9 cellular contexts compared by ENCODE assay signal in the genomic region with DNA sequence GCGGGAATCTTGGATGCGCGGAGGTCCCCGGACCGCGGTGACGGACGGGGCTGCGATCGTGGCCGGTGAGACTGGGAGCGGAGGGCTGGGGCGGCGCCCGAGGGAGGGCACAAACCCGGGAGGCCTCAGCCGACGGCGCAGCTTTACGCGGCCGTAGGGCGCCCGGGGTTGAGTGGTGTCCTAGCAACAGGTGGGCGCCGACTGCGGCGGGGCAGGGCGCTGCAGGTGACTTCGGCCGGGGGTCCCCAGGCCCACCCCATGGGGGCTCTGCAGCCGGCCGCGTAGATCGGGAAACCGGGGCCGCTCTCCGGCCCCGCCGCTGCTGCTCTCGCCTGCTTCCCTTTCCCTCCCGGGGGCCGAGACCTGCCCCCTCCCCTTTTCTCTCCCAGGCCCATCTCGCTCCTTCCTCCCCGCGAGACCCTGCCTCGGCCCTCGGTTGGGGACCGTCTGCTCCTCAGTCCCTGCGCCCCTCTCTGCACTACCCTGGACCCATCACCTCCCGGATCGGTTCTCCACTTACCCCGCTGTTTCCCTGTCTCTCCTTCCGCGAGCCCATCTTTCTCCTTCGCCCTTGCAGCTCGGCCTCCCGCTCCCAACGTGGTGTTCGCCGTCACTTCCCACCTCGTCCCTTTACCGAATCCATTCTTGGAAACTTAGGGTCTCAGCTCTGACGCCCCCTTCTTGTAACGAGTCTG. TPM values are rescaled to one million over a fixed set of nuclear protein-coding genes. Genes with fewer than 3 reads are reported as not detected.
A peak's percentile ranks its signal among the peaks of the same experiment; 100 is the strongest.
DNase-seq lines count a peak whose midpoint lies in the region; ATAC-seq, FAIRE-seq and TF ChIP-seq lines count a peak whose summit lies in the region.
"Had no signal": no experiment of that assay in that cellular context is flagged by ENCODE, and none has a peak within 500 bp of the region (broad histone marks: within the 10 kb centered on the region; RNA-seq: fewer than 3 reads in every experiment).

No MANE protein-coding gene starts in this region.

- no peak for FAIRE-seq in kidney (lab: Jason Lieb, UNC)

- peak overlapping the region; percentile 88 for H3K27ac Mint-ChIP-seq in stimulated activated naive B cell treated with anti-CD40 and anti-IgM and Interleukin-4, amounts not matched to agents 10 μg/mL and 1 μg/mL and 100 μg/mL, for 72 hours

- H3K36me3 Mint-ChIP-seq in stimulated activated naive B cell treated with anti-CD40 and anti-IgM and Interleukin-4, amounts not matched to agents 10 μg/mL and 1 μg/mL and 100 μg/mL, for 72 hours, result no peaks in the 10 kb centered on the region

- no peaks in the 10 kb centered on the region for H3K36me3 ChIP-seq in kidney (ENCODE audit: control insufficient read depth in 1 of 2, insufficient read depth in 2 of 2, low read length in 2 of 2)

- peaks cover 10 to 13% of the 10 kb centered on the region in 2 donors for H3K4me1 Mint-ChIP-seq in stimulated activated naive B cell treated with anti-CD40 and anti-IgM and Interleukin-4, amounts not matched to agents 10 μg/mL and 1 μg/mL and 100 μg/mL, for 72 hours

- peak; percentile 74 for ATAC-seq in HG03354 (IDR thresholded peaks at IDR 0.05; ENCODE audit: poor library complexity, severe bottlenecking, unreplicated experiment)
- ATAC-seq in stimulated activated naive B cell treated with anti-CD40 and anti-IgM and Interleukin-4, amounts not matched to agents 10 μg/mL and 1 μg/mL and 100 μg/mL, for 72 hours (replicated peaks), result peak; percentile 71 to 86

- intact Hi-C loops in kidney (cut with DNase I), result no loop called here

- H3K4me3 ChIP-seq in kidney (ENCODE audit: low read length in 2 of 2), result peak overlapping the region; percentile 58 to 65

- H3K27ac ChIP-seq in kidney (ENCODE audit: low read depth in 2 of 2, low read length in 2 of 2), result peak overlapping the region in 1 of 2 donors; percentile 28
- H3K27ac ChIP-seq: C4-2B had no signal

- H3K4me1 ChIP-seq in kidney (ENCODE audit: control insufficient read depth in 1 of 2, insufficient read depth in 1 of 2, low read depth in 1 of 2, low read length in 2 of 2), result peaks cover 0 to 3% of the 10 kb centered on the region in 2 donors

- peak overlapping the region; percentile 48 to 65 for H3K9ac ChIP-seq in kidney (ENCODE audit: low read length in 2 of 2)

- peaks cover 33 to 43% of the 10 kb centered on the region in 2 donors for H3K27me3 Mint-ChIP-seq in stimulated activated naive B cell treated with anti-CD40 and anti-IgM and Interleukin-4, amounts not matched to agents 10 μg/mL and 1 μg/mL and 100 μg/mL, for 72 hours

- peak overlapping the region; percentile 92 to 97 for H3K4me3 Mint-ChIP-seq in stimulated activated naive B cell treated with anti-CD40 and anti-IgM and Interleukin-4, amounts not matched to agents 10 μg/mL and 1 μg/mL and 100 μg/mL, for 72 hours

- H3K9me3 ChIP-seq in kidney (ENCODE audit: control insufficient read depth in 1 of 2, low read length in 2 of 2), result no peaks in the 10 kb centered on the region

- TF ChIP-seq CTCF in kidney (IDR thresholded peaks at IDR 0.05; ENCODE audit: borderline replicate concordance, extremely low read depth, insufficient read depth), result no peak

- H3K9me3 Mint-ChIP-seq in stimulated activated naive B cell treated with anti-CD40 and anti-IgM and Interleukin-4, amounts not matched to agents 10 μg/mL and 1 μg/mL and 100 μg/mL, for 72 hours, result no peaks in the 10 kb centered on the region

- DNase-seq in NCI-H2227 (lab: John Stamatoyannopoulos, UW; ENCODE audit: unreplicated experiment) (peak; percentile 8), NCI-H2227 treated with DMSO at 0.1 percent for 48 hours (lab: John Stamatoyannopoulos, UW) (no peak), astrocyte of the hippocampus (ENCODE audit: low read depth, low spot score) (peak; percentile 45), kidney (peak; percentile 72), OCI-M1 (lab: John Stamatoyannopoulos, UW) (no peak), NCI-H2081 (lab: John Stamatoyannopoulos, UW) (no peak)
- no peak for DNase-seq in stimulated activated naive B cell treated with anti-CD40 and anti-IgM and Interleukin-4, amounts not matched to agents 10 μg/mL and 1 μg/mL and 100 μg/mL, for 72 hours

RNA-seq across cellular contexts. Expression of a gene that starts 18.4 kb away (rescaled TPM):
- 32.6 TPM for total RNA-seq in kidney
- polyA plus RNA-seq in kidney (ENCODE audit: insufficient read depth, low read depth, low replicate concordance), result 22.5 TPM

Comparison
In these comparisons a context has a peak if more than half of its experiments do, and no peak if none do; other contexts are left out.
1. DNase-seq: peak in NCI-H2227 (single experiment), astrocyte of the hippocampus (single experiment) and kidney (single experiment); none in NCI-H2227 treated with DMSO at 0.1 percent for 48 hours (single experiment), stimulated activated naive B cell treated with anti-CD40 and anti-IgM and Interleukin-4, amounts not matched to agents 10 μg/mL and 1 μg/mL and 100 μg/mL, for 72 hours (single experiment), OCI-M1 (single experiment) and NCI-H2081 (0 of 2).